ENCODE assay signal across 27 cellular contexts in genomic region chr9:121638399-121638798, GRCh38. TPM values are rescaled to one million over a fixed set of nuclear protein-coding genes. Genes with fewer than 3 reads are reported as not detected.
DNase-seq lines count a peak whose midpoint lies in the region; ATAC-seq, FAIRE-seq and TF ChIP-seq lines count a peak whose summit lies in the region.
"Had no signal": no experiment of that assay in that cellular context is flagged by ENCODE, and none has a peak within 500 bp of the region (broad histone marks: within the 10 kb centered on the region; RNA-seq: fewer than 3 reads in every experiment).

No MANE protein-coding gene starts in this region.

- POLR2A ChIA-PET in HepG2 (lab: Yijun Ruan, JAX), result interaction anchor here (1.0 kb wide), 1 partner anchor 12 kb away, joined by 3 read pairs; no protein-coding TSS in a partner anchor
- POLR2A ChIA-PET in CD8-positive, alpha-beta memory T cell (lab: Charles Lee), result no interaction called here

- H4K8ac ChIP-seq in neuronal stem cell (ENCODE audit: low read depth, low read length), result no peak overlapping the region

- no peak for TF ChIP-seq POLR2A in right lobe of liver (IDR thresholded peaks at IDR 0.05)
- no peak for TF ChIP-seq POLR2A in HepG2 (IDR thresholded peaks at IDR 0.05; ENCODE audit: insufficient read depth in 1 of 2, low read depth in 2 of 2, low read length in 2 of 2)
- TF ChIP-seq POLR2A in uterus (IDR thresholded peaks at IDR 0.05), result no peak

- in situ Hi-C loops in HepG2 (cut with HindIII; ENCODE audit: extremely low pct_ligation_motif_present, low pct_unique_long_range_greater_than_20kb), result no loop called here

- no peak overlapping the region for H2BK120ac ChIP-seq in neuronal stem cell (ENCODE audit: low read depth, low read length)

- peaks cover 0 to 27% (median 13%) of the 10 kb centered on the region in 4 donors for H3K4me1 ChIP-seq in right lobe of liver
- peaks cover 50% of the 10 kb centered on the region for H3K4me1 ChIP-seq in HepG2 (ENCODE audit: insufficient read depth, low read length)
- peaks cover 33 to 35% of the 10 kb centered on the region in 2 donors for H3K4me1 ChIP-seq in neuronal stem cell (ENCODE audit: control insufficient read depth in 2 of 2, insufficient read depth in 1 of 2, low read depth in 1 of 2, low read length in 2 of 2)
- peaks cover 0 to 17% of the 10 kb centered on the region in 2 donors for H3K4me1 ChIP-seq in uterus
- H3K4me1 ChIP-seq in CD8-positive, alpha-beta memory T cell (ENCODE audit: insufficient read depth, low read length), result no peaks in the 10 kb centered on the region
- H3K4me1 ChIP-seq: parathyroid adenoma had no signal

- H3K9ac ChIP-seq in HepG2 (ENCODE audit: insufficient read depth, low read depth, low read length) (no peak overlapping the region), neuronal stem cell (ENCODE audit: low read depth, low read length, poor library complexity) (no peak overlapping the region)
- H3K9ac ChIP-seq: parathyroid adenoma had no signal

- H3K36me3 ChIP-seq in right lobe of liver, result no peaks in the 10 kb centered on the region
- no peaks in the 10 kb centered on the region for H3K36me3 ChIP-seq in HepG2 (replicated peaks in 1 of 2; ENCODE audit: control insufficient read depth in 1 of 2, insufficient read depth in 2 of 2, low read length in 2 of 2)
- H3K36me3 ChIP-seq in neuronal stem cell (replicated peaks in 1 of 2; ENCODE audit: control insufficient read depth in 2 of 2, insufficient read depth in 2 of 2, low read length in 2 of 2), result no peaks in the 10 kb centered on the region
- no peaks in the 10 kb centered on the region for H3K36me3 ChIP-seq in uterus
- no peaks in the 10 kb centered on the region for H3K36me3 ChIP-seq in CD8-positive, alpha-beta memory T cell (ENCODE audit: insufficient read depth, low read length)
- H3K36me3 ChIP-seq: ascending aorta, tibial artery had no signal

- no peaks in the 10 kb centered on the region for H3K36me3 Mint-ChIP-seq in CD8-positive, alpha-beta memory T cell
- H3K36me3 Mint-ChIP-seq: activated naive CD4-positive, alpha-beta T cell treated with anti-CD3 and anti-CD28 coated beads, Interleukin-2, amount 50 U/mL, for 24 hours; CD8-positive, alpha-beta T cell; natural killer cell had no signal

- no peak overlapping the region for H2BK15ac ChIP-seq in neuronal stem cell (ENCODE audit: low read length)

- no TSS peak for BruUV-seq in HepG2 (replicated peaks; lab: Mats Ljungman, UMichigan)

- CTCF ChIA-PET in HepG2 (lab: Yijun Ruan, JAX; ENCODE audit: low intra/inter-chr PET ratio, low total read pairs), result interaction anchor here (1.3 kb wide), 1 partner anchor 46 kb away, joined by 3 read pairs; no protein-coding TSS in a partner anchor
- CTCF ChIA-PET in CD8-positive, alpha-beta memory T cell (lab: Charles Lee), result no interaction called here

- H2AFZ ChIP-seq in HepG2 (ENCODE audit: low read length) (no peak overlapping the region), neuronal stem cell (ENCODE audit: low read length) (no peak overlapping the region)
- H2AFZ ChIP-seq: parathyroid adenoma had no signal

- no peaks in the 10 kb centered on the region for H3K79me2 ChIP-seq in HepG2 (ENCODE audit: insufficient read depth, low read length)
- H3K79me2 ChIP-seq: parathyroid adenoma had no signal

- WGBS in right lobe of liver (ENCODE audit: insufficient coverage, low coverage, low lambda C conversion rate, missing lambda C conversion rate), result 87% methylated on average over 5 of the region's 8 CpGs
- WGBS in HepG2 (ENCODE audit: low lambda C conversion rate), result 86% methylated on average over 8 of the region's 8 CpGs
- whole genome bisulfite sequencing in neuronal stem cell (ENCODE audit: extremely low coverage in 2 of 2, insufficient read length in 2 of 2, insufficient replicate concordance in 1 of 2), 2 donors, result 100% methylated on average over 1 of the region's 8 CpGs; no CpG with 5 or more reads in 1 of the 2 donors

- H3K27me3 Mint-ChIP-seq in CD8-positive, alpha-beta memory T cell, result peaks cover 5 to 8% of the 10 kb centered on the region in 2 donors
- H3K27me3 Mint-ChIP-seq: activated CD8-positive, alpha-beta T cell treated with anti-CD3 and anti-CD28 coated beads for 36 hours; stimulated activated naive CD8-positive, alpha-beta T cell treated with anti-CD3 and anti-CD28 coated beads, Interleukin-15, Interleukin-2, amounts not matched to agents 100 ng/mL and 50 ng/mL, for 24 hours had no signal

- no peak overlapping the region for H4K91ac ChIP-seq in neuronal stem cell (ENCODE audit: low read depth, low read length, poor library complexity)

- peaks cover 4% of the 10 kb centered on the region for H3K79me1 ChIP-seq in neuronal stem cell (ENCODE audit: low read depth, low read length)

- peak overlapping the region in 1 of 8 donors; percentile 33 for H3K27ac Mint-ChIP-seq in CD8-positive, alpha-beta memory T cell
- H3K27ac Mint-ChIP-seq: activated CD8-positive, alpha-beta T cell treated with anti-CD3 and anti-CD28 coated beads for 36 hours; activated naive CD4-positive, alpha-beta T cell treated with anti-CD3 and anti-CD28 coated beads, Interleukin-2, amount 50 U/mL, for 24 hours; activated T-helper 17 cell treated with anti-CD3 and anti-CD28 coated beads, Interleukin-2, amount 50 U/mL, for 72 hours; CD8-positive, alpha-beta T cell; natural killer cell; stimulated activated naive CD8-positive, alpha-beta T cell treated with anti-CD3 and anti-CD28 coated beads, Interleukin-15, Interleukin-2, amounts not matched to agents 100 ng/mL and 50 ng/mL, for 24 hours had no signal

- peak overlapping the region; percentile 2 for H2AK5ac ChIP-seq in neuronal stem cell (ENCODE audit: low read depth, low read length)

- FAIRE-seq in HepG2 (lab: Jason Lieb, UNC), result no peak
- FAIRE-seq: islet of Langerhans had no signal

- H3K27ac ChIP-seq in right lobe of liver (no peak overlapping the region), HepG2 (ENCODE audit: extremely low read length, insufficient read depth, low read length) (no peak overlapping the region), dorsolateral prefrontal cortex (peak overlapping the region; percentile 55 to 98 (median 91)), neuronal stem cell (replicated peaks; ENCODE audit: low read length) (no peak overlapping the region), uterus (peak overlapping the region; percentile 46 to 73)
- no peak overlapping the region for H3K27ac ChIP-seq in CD8-positive, alpha-beta memory T cell (ENCODE audit: low read depth, low read length)
- H3K27ac ChIP-seq: ascending aorta, parathyroid adenoma, SK-N-MC, tibial artery had no signal

- H3K4me3 Mint-ChIP-seq in CD8-positive, alpha-beta memory T cell, result no peak overlapping the region
- H3K4me3 Mint-ChIP-seq: activated CD8-positive, alpha-beta T cell treated with anti-CD3 and anti-CD28 coated beads for 36 hours; activated naive CD4-positive, alpha-beta T cell treated with anti-CD3 and anti-CD28 coated beads, Interleukin-2, amount 50 U/mL, for 24 hours; activated T-helper 17 cell treated with anti-CD3 and anti-CD28 coated beads, Interleukin-2, amount 50 U/mL, for 72 hours; CD8-positive, alpha-beta T cell; natural killer cell; stimulated activated naive CD8-positive, alpha-beta T cell treated with anti-CD3 and anti-CD28 coated beads, Interleukin-15, Interleukin-2, amounts not matched to agents 100 ng/mL and 50 ng/mL, for 24 hours had no signal

- TF ChIP-seq EP300 in HepG2 (IDR thresholded peaks at IDR 0.05; ENCODE audit: low read depth in 2 of 2, low read length in 2 of 2) (no peak), HepG2 (CRISPR knock-in tag; IDR thresholded peaks at IDR 0.05; ENCODE audit: borderline replicate concordance) (no peak)

- H3K27me3 ChIP-seq in right lobe of liver, result no peaks in the 10 kb centered on the region
- H3K27me3 ChIP-seq in HepG2 (ENCODE audit: control insufficient read depth in 1 of 2, insufficient read depth in 2 of 2, low read length in 2 of 2), result no peaks in the 10 kb centered on the region
- no peaks in the 10 kb centered on the region for H3K27me3 ChIP-seq in dorsolateral prefrontal cortex
- peaks cover 0 to 8% (median 0%) of the 10 kb centered on the region in 3 experiments for H3K27me3 ChIP-seq in neuronal stem cell (ENCODE audit: control insufficient read depth in 3 of 3, insufficient read depth in 3 of 3, low read depth in 1 of 3, low read length in 3 of 3)
- H3K27me3 ChIP-seq in uterus, result no peaks in the 10 kb centered on the region
- no peaks in the 10 kb centered on the region for H3K27me3 ChIP-seq in CD8-positive, alpha-beta memory T cell (ENCODE audit: insufficient read depth, low read length, poor library complexity, severe bottlenecking)
- H3K27me3 ChIP-seq: ascending aorta, tibial artery had no signal

- H2BK5ac ChIP-seq in neuronal stem cell (ENCODE audit: low read length), result no peak overlapping the region

- DNase-seq in right lobe of liver, result no peak
- no peak for DNase-seq in HepG2 (ENCODE audit: low spot score)
- DNase-seq in dorsolateral prefrontal cortex, result peak in 1 of 10 donors; percentile 54
- no peak for DNase-seq in neuronal stem cell (ENCODE audit: low spot score)
- no peak for DNase-seq in uterus
- no peak for DNase-seq in CD8-positive, alpha-beta memory T cell
- no peak for DNase-seq in retina
- DNase-seq: activated CD8-positive, alpha-beta T cell treated with anti-CD3 and anti-CD28 coated beads for 36 hours; AML-193; CD8-positive, alpha-beta T cell; cerebellar nuclear complex; DMS153; KBM-7; natural killer cell; NCI-H1105 treated with DMSO at 0.1 percent for 48 hours; NCI-H2081; T-helper 2 cell; tibial artery had no signal

- no peak overlapping the region for H2BK12ac ChIP-seq in neuronal stem cell (ENCODE audit: low read length)

- H3K4me2 ChIP-seq in HepG2 (ENCODE audit: low read depth, low read length) (no peak overlapping the region), neuronal stem cell (ENCODE audit: insufficient read depth, low read length, poor library complexity, severe bottlenecking) (no peak overlapping the region)

- H3K23ac ChIP-seq in neuronal stem cell (ENCODE audit: low read depth, low read length, poor library complexity), result no peak overlapping the region

- peaks cover 0 to 5% (median 4%) of the 10 kb centered on the region in 3 donors for H3K4me1 Mint-ChIP-seq in CD8-positive, alpha-beta memory T cell
- H3K4me1 Mint-ChIP-seq: activated naive CD4-positive, alpha-beta T cell treated with anti-CD3 and anti-CD28 coated beads, Interleukin-2, amount 50 U/mL, for 24 hours; activated T-helper 17 cell treated with anti-CD3 and anti-CD28 coated beads, Interleukin-2, amount 50 U/mL, for 72 hours had no signal

- H3K4ac ChIP-seq in neuronal stem cell (ENCODE audit: low read length), result no peak overlapping the region

- no peaks in the 10 kb centered on the region for H4K20me1 ChIP-seq in HepG2 (ENCODE audit: insufficient read depth, low read length)

- TF ChIP-seq CTCF in right lobe of liver (IDR thresholded peaks at IDR 0.05) (no peak), HepG2 (CRISPR knock-in tag; IDR thresholded peaks at IDR 0.05) (no peak), dorsolateral prefrontal cortex (IDR thresholded peaks at IDR 0.05 in 54 of 56, conservative IDR thresholded peaks at IDR 0.05 in 2 of 56; ENCODE audit: low read depth in 1 of 56, partially characterized antibody in 56 of 56) (no peak), uterus (IDR thresholded peaks at IDR 0.05) (no peak)

- H3K9me3 ChIP-seq in right lobe of liver (no peaks in the 10 kb centered on the region), HepG2 (ENCODE audit: low read length) (no peaks in the 10 kb centered on the region; the same call in 1 of the 2 replicates), neuronal stem cell (replicated peaks in 1 of 2; ENCODE audit: control insufficient read depth in 2 of 2, insufficient read depth in 1 of 2, low read depth in 1 of 2, low read length in 2 of 2) (no peaks in the 10 kb centered on the region), uterus (no peaks in the 10 kb centered on the region)
- no peaks in the 10 kb centered on the region for H3K9me3 ChIP-seq in CD8-positive, alpha-beta memory T cell (ENCODE audit: low read length)
- H3K9me3 ChIP-seq: ascending aorta, tibial artery had no signal

- intact Hi-C loops in right lobe of liver (cut with DNase I), result no loop called here
- intact Hi-C loops in HepG2 (cut with micrococcal nuclease; ENCODE audit: unreplicated experiment), result loop anchor here (5.0 kb wide), 1 partner anchor 224 kb away; no protein-coding TSS in a partner anchor
- intact Hi-C loops in dorsolateral prefrontal cortex (cut with DNase I), result loop anchor here (5.0 to 10.0 kb wide), 4 partner anchors 91 to 356 kb away; no protein-coding TSS in a partner anchor
- intact Hi-C loops in uterus (cut with DNase I; ENCODE audit: low total_unique reads), result loop anchor here (10.0 kb wide), 1 partner anchor 356 kb away; no protein-coding TSS in a partner anchor

- no peak overlapping the region for H3K14ac ChIP-seq in neuronal stem cell (ENCODE audit: low read length)

- peak overlapping the region; percentile 2 for H3K18ac ChIP-seq in neuronal stem cell (ENCODE audit: low read length)

- ATAC-seq in right lobe of liver (peak; percentile 15 to 62 (median 40)), HepG2 (no peak), GM21447 (IDR thresholded peaks at IDR 0.05; ENCODE audit: unreplicated experiment) (no peak)
- ATAC-seq: activated CD8-positive, alpha-beta T cell treated with anti-CD3 and anti-CD28 coated beads for 36 hours; activated T-helper 17 cell treated with anti-CD3 and anti-CD28 coated beads, Interleukin-2, amount 50 U/mL, for 72 hours; CD8-positive, alpha-beta T cell; natural killer cell; right cardiac atrium had no signal

- no peak for TF ChIP-seq RAD21 in HepG2 (CRISPR knock-in tag; IDR thresholded peaks at IDR 0.05)

- H3K4me3 ChIP-seq in right lobe of liver (no peak overlapping the region), HepG2 (replicated peaks in 1 of 3; ENCODE audit: insufficient read depth in 1 of 3, low read depth in 2 of 3, low read length in 3 of 3) (no peak overlapping the region), dorsolateral prefrontal cortex (peak overlapping the region in 1 of 59 donors; percentile 38), neuronal stem cell (ENCODE audit: low read length in 2 of 2) (no peak overlapping the region), uterus (no peak overlapping the region)
- H3K4me3 ChIP-seq in CD8-positive, alpha-beta memory T cell (ENCODE audit: low read length), result no peak overlapping the region
- H3K4me3 ChIP-seq: ascending aorta, SK-N-MC, tibial artery had no signal

- H3K9me3 Mint-ChIP-seq in CD8-positive, alpha-beta memory T cell, result no peaks in the 10 kb centered on the region
- H3K9me3 Mint-ChIP-seq: activated CD8-positive, alpha-beta T cell treated with anti-CD3 and anti-CD28 coated beads for 36 hours; activated naive CD4-positive, alpha-beta T cell treated with anti-CD3 and anti-CD28 coated beads, Interleukin-2, amount 50 U/mL, for 24 hours; activated T-helper 17 cell treated with anti-CD3 and anti-CD28 coated beads, Interleukin-2, amount 50 U/mL, for 72 hours; CD8-positive, alpha-beta T cell; natural killer cell; stimulated activated naive CD8-positive, alpha-beta T cell treated with anti-CD3 and anti-CD28 coated beads, Interleukin-15, Interleukin-2, amounts not matched to agents 100 ng/mL and 50 ng/mL, for 24 hours had no signal

RNA-seq across cellular contexts. Expression of gene DAB2IP, which starts 13.0 kb away (rescaled TPM):
- total RNA-seq in right lobe of liver, result 10 to 100 TPM; 15.1 to 21.6 (median 19.0) TPM
- total RNA-seq in HepG2 (2016; rRNA removed; fragmentation: Illumina TruSeq; extraction: Trizol), result 25.3 and 32.1 TPM in 2 replicates
- total RNA-seq in HepG2 (2016; cell fraction: cytosol; rRNA removed; fragmentation: Illumina TruSeq; extraction: Trizol; ENCODE audit: low read depth), result 2.8 and 5.2 TPM in 2 replicates
- 24.3 and 28.3 TPM in 2 replicates for total RNA-seq in HepG2 (2016; cell fraction: insoluble cytoplasmic fraction; rRNA removed; fragmentation: Illumina TruSeq; extraction: Trizol)
- 10.8 and 12.3 TPM in 2 replicates for total RNA-seq in HepG2 (2016; cell fraction: membrane; rRNA removed; fragmentation: Illumina TruSeq; extraction: Trizol)
- total RNA-seq in HepG2 (2016; cell fraction: nucleus; rRNA removed; fragmentation: Illumina TruSeq; extraction: Trizol), result 23.5 and 29.5 TPM in 2 replicates
- 37.9 and 39.9 TPM in 2 replicates for polyA plus RNA-seq in HepG2 (2011; rRNA removed)
- 20.8 and 29.3 TPM in 2 replicates for polyA plus RNA-seq in HepG2 (2011; cell fraction: cytosol; rRNA removed)
- 42.4 and 54.9 TPM in 2 replicates for polyA plus RNA-seq in HepG2 (2011; cell fraction: nucleus; rRNA removed)
- 14.7 and 24.6 TPM in 2 replicates for polyA plus RNA-seq in HepG2 (2012)
- polyA plus RNA-seq in HepG2 (2016; cell fraction: cytosol; fragmentation: Illumina TruSeq; extraction: Trizol; ENCODE audit: low read depth), result 1.9 and 2.6 TPM in 2 replicates
- 24.2 and 33.5 TPM in 2 replicates for polyA plus RNA-seq in HepG2 (2016; cell fraction: insoluble cytoplasmic fraction; fragmentation: Illumina TruSeq; extraction: Trizol; ENCODE audit: low read depth)
- 5.5 and 5.8 TPM in 2 replicates for polyA plus RNA-seq in HepG2 (2016; cell fraction: membrane; fragmentation: Illumina TruSeq; extraction: Trizol; ENCODE audit: low read depth)
- polyA plus RNA-seq in HepG2 (2016; cell fraction: nucleus; fragmentation: Illumina TruSeq; extraction: Trizol; ENCODE audit: insufficient read depth, low read depth), result 42.8 and 47.1 TPM in 2 replicates
- 48.1 and 97.1 TPM in 2 replicates for polyA minus RNA-seq in HepG2 (2011; rRNA and poly(A)+ RNA removed; ENCODE audit: low replicate concordance)
- polyA minus RNA-seq in HepG2 (2011; cell fraction: cytosol; rRNA and poly(A)+ RNA removed), result 26.5 and 29.0 TPM in 2 replicates
- 34.6 and 46.1 TPM in 2 replicates for polyA minus RNA-seq in HepG2 (2011; cell fraction: nucleus; rRNA and poly(A)+ RNA removed)
- 100 to 1,000 TPM in 19 of 120 experiments, 10 to 100 TPM in 101; 41.7 to 155 (median 82.0) TPM for total RNA-seq in dorsolateral prefrontal cortex
- 28.9 TPM for polyA plus RNA-seq in neuronal stem cell (2013, experiment 1 of 2)
- 29.1 TPM for polyA plus RNA-seq in neuronal stem cell (2013, experiment 2 of 2)
- 100 to 1,000 TPM in 1 of 4 donors, 10 to 100 TPM in 3; 22.0 to 139 (median 31.6) TPM for total RNA-seq in uterus
- under 1 TPM; 0.15 to 0.27 TPM for total RNA-seq in CD8-positive, alpha-beta memory T cell
- polyA plus RNA-seq in CD8-positive, alpha-beta memory T cell, result 0.41 TPM

Comparison
In these comparisons a context has a peak if more than half of its experiments do, and no peak if none do; other contexts are left out.
1. ATAC-seq: peak in right lobe of liver (4 of 4); none in HepG2 (single experiment) and GM21447 (single experiment).
2. intact Hi-C loops: an anchor here in HepG2 (5.0 kb wide), dorsolateral prefrontal cortex (5.0 to 10.0 kb wide) and uterus (10.0 kb wide); none called in right lobe of liver.
3. H3K27ac ChIP-seq: peak in dorsolateral prefrontal cortex (59 of 59) and uterus (2 of 2); none in right lobe of liver (0 of 3), HepG2 (single experiment), neuronal stem cell (single experiment) and CD8-positive, alpha-beta memory T cell (single experiment).